In genomic region chr17:17682737-17683675, GRCh38 we compare ENCODE assay signal across 8 cellular contexts. TPM values are rescaled to one million over a fixed set of nuclear protein-coding genes. Genes with fewer than 3 reads are reported as not detected.
A peak's percentile ranks its signal among the peaks of the same experiment; 100 is the strongest.
DNase-seq lines count a peak whose midpoint lies in the region; ATAC-seq and TF ChIP-seq lines count a peak whose summit lies in the region.

No MANE protein-coding gene starts in this region.

- H3K27ac Mint-ChIP-seq in H9, result no peak overlapping the region
- H3K27ac Mint-ChIP-seq in activated CD4-positive, alpha-beta memory T cell treated with anti-CD3 and anti-CD28 coated beads for 36 hours, result peak overlapping the region; percentile 81

- no peak overlapping the region for H2BK15ac ChIP-seq in H9 (ENCODE audit: low read depth, low read length)
- peak overlapping the region; percentile 83 for H2BK15ac ChIP-seq in mesenchymal stem cell (ENCODE audit: low read depth, poor library complexity, severe bottlenecking)

- no peaks in the 10 kb centered on the region; a peak in 2 of 5 replicates for H3K9me3 Mint-ChIP-seq in H9
- no peaks in the 10 kb centered on the region for H3K9me3 Mint-ChIP-seq in activated CD4-positive, alpha-beta memory T cell treated with anti-CD3 and anti-CD28 coated beads for 36 hours

- H2BK12ac ChIP-seq in H9 (ENCODE audit: insufficient read length, low read depth, low read length), result no peak overlapping the region
- H2BK12ac ChIP-seq in mesenchymal stem cell (ENCODE audit: low read length in 2 of 2), result peak overlapping the region; percentile 11 to 96

- H4K91ac ChIP-seq in H9 (ENCODE audit: insufficient read length, low read depth, low read length), result no peak overlapping the region
- peak overlapping the region; percentile 98 for H4K91ac ChIP-seq in mesenchymal stem cell (ENCODE audit: low read length)

- H3K18ac ChIP-seq in H9 (ENCODE audit: insufficient read length, low read depth, low read length), result no peak overlapping the region
- H3K18ac ChIP-seq in mesenchymal stem cell (ENCODE audit: low read depth in 1 of 2, low read length in 2 of 2), result peak overlapping the region; percentile 94 to 98

- no peak overlapping the region for H2AK5ac ChIP-seq in H9 (ENCODE audit: insufficient read length, low read length)
- H2AK5ac ChIP-seq in mesenchymal stem cell (ENCODE audit: low read length, severe bottlenecking), result peak overlapping the region; percentile 87

- H3K9ac ChIP-seq in H9 (ENCODE audit: extremely low read depth, insufficient read length, low read length), result no peak overlapping the region
- H3K9ac ChIP-seq in mesenchymal stem cell (ENCODE audit: low read length), result peak overlapping the region; percentile 93

- H3K79me1 ChIP-seq in H9 (ENCODE audit: insufficient read depth, low read depth, low read length, poor library complexity, severe bottlenecking) (no peaks in the 10 kb centered on the region), mesenchymal stem cell (replicated peaks; ENCODE audit: low read length, poor library complexity, severe bottlenecking) (peaks cover 4% of the 10 kb centered on the region)

- ATAC-seq in GM21526 (IDR thresholded peaks at IDR 0.05; ENCODE audit: low FRiP score, unreplicated experiment), result no peak

- no peak overlapping the region for H2BK5ac ChIP-seq in H9 (ENCODE audit: insufficient read length, low read length)
- no peak overlapping the region for H2BK5ac ChIP-seq in mesenchymal stem cell (ENCODE audit: low read depth, low read length, poor library complexity, severe bottlenecking)

- CTCF ChIA-PET in activated CD4-positive, alpha-beta memory T cell treated with anti-CD3 and anti-CD28 coated beads for 36 hours (lab: Charles Lee), result interaction anchor here (0.7 to 3.6 kb wide), 11 partner anchors 8 to 351 kb away, joined by 3 to 19 read pairs (median 4); no protein-coding TSS in a partner anchor

- H3K23ac ChIP-seq in H9 (ENCODE audit: insufficient read length, low read depth, low read length) (no peak overlapping the region), mesenchymal stem cell (ENCODE audit: low read length in 2 of 2) (peak overlapping the region in 1 of 2 experiments; percentile 68)

- H4K8ac ChIP-seq in H9 (replicated peaks; ENCODE audit: insufficient read length, low read depth, low read length) (no peak overlapping the region), mesenchymal stem cell (ENCODE audit: low read length) (peak overlapping the region; percentile 90)

- no CpG with 5 or more reads among the region's 57 CpGs for WGBS in H9 (ENCODE audit: extremely low coverage, insufficient read length, low lambda C conversion rate)
- 2% methylated on average over 35 of the region's 57 CpGs for WGBS in mesenchymal stem cell

- H3K4me1 Mint-ChIP-seq in H9, result peaks cover 19 to 41% of the 10 kb centered on the region in 2 experiments
- H3K4me1 Mint-ChIP-seq in activated CD4-positive, alpha-beta memory T cell treated with anti-CD3 and anti-CD28 coated beads for 36 hours (ENCODE audit: low read depth), result peaks cover 19% of the 10 kb centered on the region

- peak overlapping the region; percentile 26 for H3K4me2 ChIP-seq in H9 (ENCODE audit: insufficient read depth, insufficient read length, low read length)
- peak overlapping the region; percentile 76 for H3K4me2 ChIP-seq in mesenchymal stem cell (ENCODE audit: low read length, poor library complexity, severe bottlenecking)

- H3K27me3 ChIP-seq in H9 (ENCODE audit: insufficient read depth, low read length), result peaks cover 70% of the 10 kb centered on the region; the same call in 1 of the 2 replicates
- no peaks in the 10 kb centered on the region for H3K27me3 ChIP-seq in effector memory CD4-positive, alpha-beta T cell (replicated peaks; ENCODE audit: control insufficient read depth, insufficient read depth, low read length, poor library complexity, severe bottlenecking)
- H3K27me3 ChIP-seq in mesenchymal stem cell (ENCODE audit: control insufficient read depth in 1 of 2, insufficient read depth in 1 of 2, low read length in 2 of 2), result peaks cover 4 to 5% of the 10 kb centered on the region in 2 experiments

- no peak overlapping the region for H2AFZ ChIP-seq in H9 (ENCODE audit: low read length)
- no peak overlapping the region for H2AFZ ChIP-seq in mesenchymal stem cell (ENCODE audit: low read depth, low read length)

- H3K36me3 Mint-ChIP-seq in H9 (ENCODE audit: insufficient read depth in 1 of 3, low read depth in 3 of 3), result no peaks in the 10 kb centered on the region
- H3K36me3 Mint-ChIP-seq in activated CD4-positive, alpha-beta memory T cell treated with anti-CD3 and anti-CD28 coated beads for 36 hours, result no peaks in the 10 kb centered on the region

- H4K5ac ChIP-seq in H9 (ENCODE audit: insufficient read length, low read depth, low read length), result no peak overlapping the region

- DNase-seq in ELF-1 (ENCODE audit: low read depth, low spot score) (peak; percentile 73), H9 (peak; percentile 65), NCI-H2171 (lab: John Stamatoyannopoulos, UW) (peak; percentile 60), mesenchymal stem cell (peak; percentile 95)
- peak; percentile 73 for DNase-seq in activated CD4-positive, alpha-beta memory T cell treated with anti-CD3 and anti-CD28 coated beads for 36 hours
- DNase-seq in effector memory CD4-positive, alpha-beta T cell, result peak; percentile 39 to 60 (median 55)
- peak; percentile 22 for DNase-seq in stimulated activated CD8-positive, alpha-beta memory T cell treated with anti-CD3 and anti-CD28 coated beads, Interleukin-15, amount 100 ng/mL, for 24 hours (ENCODE audit: low read depth)

- H3K4me3 ChIP-seq in effector memory CD4-positive, alpha-beta T cell (ENCODE audit: insufficient read depth, low read depth, low read length, poor library complexity, severe bottlenecking), result peak overlapping the region; percentile 82
- H3K4me3 ChIP-seq in mesenchymal stem cell (ENCODE audit: insufficient read depth in 1 of 2, low read depth in 1 of 2, low read length in 2 of 2), result peak overlapping the region; percentile 78 to 80

- H3K56ac ChIP-seq in H9 (ENCODE audit: insufficient read length, low read depth, low read length), result no peak overlapping the region

- H2BK20ac ChIP-seq in H9 (ENCODE audit: low read depth, low read length, poor library complexity, severe bottlenecking), result no peak overlapping the region

- H2BK120ac ChIP-seq in H9 (ENCODE audit: low read depth, low read length, poor library complexity, severe bottlenecking), result no peak overlapping the region
- H2BK120ac ChIP-seq in mesenchymal stem cell (ENCODE audit: low read depth, low read length), result peak overlapping the region; percentile 92

- no peak overlapping the region for H3K27ac ChIP-seq in H9 (ENCODE audit: insufficient read length, low read depth, low read length)
- peak overlapping the region; percentile 70 for H3K27ac ChIP-seq in effector memory CD4-positive, alpha-beta T cell (ENCODE audit: insufficient read depth, low read length, poor library complexity, severe bottlenecking)
- peak overlapping the region; percentile 61 for H3K27ac ChIP-seq in mesenchymal stem cell (ENCODE audit: low read length, poor library complexity, severe bottlenecking)

- no peak for TF ChIP-seq CTCF in H9 (conservative IDR thresholded peaks at IDR 0.05)

- no peaks in the 10 kb centered on the region for H3K79me2 ChIP-seq in H9 (ENCODE audit: insufficient read depth, low read length)

- H3K4me1 ChIP-seq in H9 (ENCODE audit: insufficient read depth, low read length) (peaks cover 8% of the 10 kb centered on the region; the same call in 1 of the 2 replicates), mesenchymal stem cell (ENCODE audit: control insufficient read depth, insufficient read depth, low read depth, low read length) (peaks cover 38% of the 10 kb centered on the region)
- H3K4me1 ChIP-seq in effector memory CD4-positive, alpha-beta T cell (ENCODE audit: control insufficient read depth, insufficient read depth, low read length, poor library complexity, severe bottlenecking), result peaks cover 9% of the 10 kb centered on the region

- peaks cover 9% of the 10 kb centered on the region for H3K23me2 ChIP-seq in H9 (ENCODE audit: insufficient read length, low read depth, low read length, poor library complexity, severe bottlenecking)

- peak overlapping the region; percentile 48 to 88 for H3K4me3 Mint-ChIP-seq in H9
- peak overlapping the region; percentile 87 for H3K4me3 Mint-ChIP-seq in activated CD4-positive, alpha-beta memory T cell treated with anti-CD3 and anti-CD28 coated beads for 36 hours

- H3K27me3 Mint-ChIP-seq in H9 (ENCODE audit: low read depth), result peaks cover 93% of the 10 kb centered on the region
- no peaks in the 10 kb centered on the region for H3K27me3 Mint-ChIP-seq in activated CD4-positive, alpha-beta memory T cell treated with anti-CD3 and anti-CD28 coated beads for 36 hours

- H3K9me3 ChIP-seq in H9 (ENCODE audit: control insufficient read depth, low read depth, low read length), result no peaks in the 10 kb centered on the region
- H3K9me3 ChIP-seq in effector memory CD4-positive, alpha-beta T cell (ENCODE audit: control insufficient read depth, low read length), result no peaks in the 10 kb centered on the region
- no peaks in the 10 kb centered on the region for H3K9me3 ChIP-seq in mesenchymal stem cell (ENCODE audit: control insufficient read depth, low read length)

- no peaks in the 10 kb centered on the region for H4K20me1 ChIP-seq in H9 (ENCODE audit: control insufficient read depth, insufficient read depth, insufficient read length)

- H3T11ph ChIP-seq in H9 (ENCODE audit: low read length), result no peak overlapping the region

- POLR2A ChIA-PET in activated CD4-positive, alpha-beta memory T cell treated with anti-CD3 and anti-CD28 coated beads for 36 hours (lab: Charles Lee), result interaction anchor here (1.2 to 1.4 kb wide), 2 partner anchors 10 to 11 kb away, joined by 5 to 6 read pairs; no protein-coding TSS in a partner anchor

- no peaks in the 10 kb centered on the region for H3K36me3 ChIP-seq in effector memory CD4-positive, alpha-beta T cell (ENCODE audit: control insufficient read depth, insufficient read depth, low read length)
- no peaks in the 10 kb centered on the region for H3K36me3 ChIP-seq in mesenchymal stem cell (ENCODE audit: control insufficient read depth in 1 of 2, insufficient read depth in 2 of 2, low read depth in 1 of 2, low read length in 2 of 2)

- H3K4ac ChIP-seq in H9 (ENCODE audit: low read depth, low read length) (no peak overlapping the region), mesenchymal stem cell (ENCODE audit: low read depth in 1 of 2, low read length in 2 of 2) (peak overlapping the region; percentile 69 to 97)

- no peak overlapping the region for H3K14ac ChIP-seq in H9 (ENCODE audit: insufficient read depth, low read length)
- peak overlapping the region; percentile 19 to 38 for H3K14ac ChIP-seq in mesenchymal stem cell (ENCODE audit: low read length in 2 of 2)

- intact Hi-C loops in activated CD4-positive, alpha-beta memory T cell treated with anti-CD3 and anti-CD28 coated beads for 36 hours (cut with micrococcal nuclease), result loop anchor here (1.0 to 5.0 kb wide), 4 partner anchors 69 to 356 kb away; partner anchors contain the start of genes ATPAF2, GID4 and SREBF1

RNA-seq across cellular contexts. Expression of gene RAI1, which starts 1.7 kb away (rescaled TPM):
- total RNA-seq in H9 (2021), result 1.5 and 1.9 TPM in 2 replicates
- 10 to 100 TPM; 10.5 to 11.0 TPM for total RNA-seq in activated CD4-positive, alpha-beta memory T cell treated with anti-CD3 and anti-CD28 coated beads for 36 hours
- polyA plus RNA-seq in mesenchymal stem cell (2013, experiment 1 of 2), result 24.1 TPM
- polyA plus RNA-seq in mesenchymal stem cell (2013, experiment 2 of 2), result 22.8 TPM

Comparison
In these comparisons a context has a peak if more than half of its experiments do, and no peak if none do; other contexts are left out.
1. DNase-seq: peak in every context shown above with its lines; median percentile 95 in mesenchymal stem cell; 73 in ELF-1; 73 in activated CD4-positive, alpha-beta memory T cell treated with anti-CD3 and anti-CD28 coated beads for 36 hours; 65 in H9; 60 in NCI-H2171; 55 in effector memory CD4-positive, alpha-beta T cell; 22 in stimulated activated CD8-positive, alpha-beta memory T cell treated with anti-CD3 and anti-CD28 coated beads, Interleukin-15, amount 100 ng/mL, for 24 hours.